3 cellular contexts compared by ENCODE assay signal in the genomic region with DNA sequence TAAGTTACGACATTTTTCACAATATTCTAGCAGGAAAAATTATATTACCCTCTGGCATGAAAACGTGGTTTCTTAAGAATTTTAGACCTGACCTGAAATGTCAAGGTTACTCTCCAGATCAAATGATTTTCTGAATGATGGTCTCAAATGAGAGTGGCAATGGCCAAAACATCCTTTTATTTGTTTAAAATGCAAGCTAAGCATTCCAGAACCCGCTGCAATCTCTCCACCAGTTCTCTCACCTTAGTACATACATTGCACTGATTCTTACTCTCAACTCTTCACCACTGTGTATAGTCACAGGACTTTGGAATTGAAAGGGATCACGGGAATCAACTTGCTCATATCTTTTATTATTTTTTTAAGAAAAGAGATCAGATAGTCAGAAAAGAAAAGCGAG.
TF ChIP-seq lines count a peak whose summit lies in the region.

No MANE protein-coding gene starts in this region.

TF ChIP-seq in HepG2, 621 proteins besides CTCF, POLR2A, EP300 and RAD21:
- TF ChIP-seq MYNN (CRISPR knock-in tag; IDR thresholded peaks at IDR 0.05; ENCODE audit: low read depth) (no peak), MAFK (conservative IDR thresholded peaks at IDR 0.05 in 1 of 2, IDR thresholded peaks at IDR 0.05 in 1 of 2; ENCODE audit: low read length in 2 of 2) (peak; percentile 79 to 90), MAFF (IDR thresholded peaks at IDR 0.05; ENCODE audit: low read depth, low read length) (peak; percentile 79), KDM5A (IDR thresholded peaks at IDR 0.05; ENCODE audit: borderline replicate concordance, low read length) (no peak)

TF ChIP-seq in IMR-90, 13 proteins besides CTCF, POLR2A, EP300 and RAD21:
- TF ChIP-seq FOS (IDR thresholded peaks at IDR 0.05; ENCODE audit: low read depth, low read length) (no peak), CHD1 (IDR thresholded peaks at IDR 0.05; ENCODE audit: low read depth, low read length) (no peak), MAFK (IDR thresholded peaks at IDR 0.05; ENCODE audit: low read depth, low read length) (peak; percentile 60)

TF ChIP-seq in H1, 55 proteins besides CTCF, POLR2A, EP300 and RAD21:
- TF ChIP-seq TBP (IDR thresholded peaks at IDR 0.05; ENCODE audit: low read depth, low read length) (no peak), MAFK (IDR thresholded peaks at IDR 0.05; ENCODE audit: low read depth, low read length) (0 out of 2 replicates have a peak, but pooled peaks have one; percentile 31)
